ENCODE assay signal across 13 cellular contexts in the genomic region with DNA sequence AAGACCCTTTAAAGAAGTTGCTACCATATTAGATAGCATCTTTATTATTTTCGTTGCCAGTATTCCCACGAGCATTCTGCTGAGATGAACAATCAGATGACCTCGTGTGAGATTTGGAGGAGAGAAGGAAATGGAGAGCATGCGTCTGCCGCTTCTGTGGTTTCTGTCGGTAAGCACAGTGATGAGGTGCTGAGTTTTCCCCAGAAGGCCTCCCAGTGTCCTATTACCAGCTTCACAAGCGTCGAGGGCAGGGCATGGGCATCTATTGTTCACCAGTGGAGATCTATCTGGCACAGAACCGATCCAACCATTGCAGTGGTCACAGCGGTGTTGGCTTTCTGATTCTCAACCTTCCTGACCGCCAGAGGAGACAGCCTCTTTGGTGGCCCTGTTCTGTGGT. TPM values are rescaled to one million over a fixed set of nuclear protein-coding genes. Genes with fewer than 3 reads are reported as not detected.
DNase-seq lines count a peak whose midpoint lies in the region; ATAC-seq and TF ChIP-seq lines count a peak whose summit lies in the region.
"Had no signal": no experiment of that assay in that cellular context is flagged by ENCODE, and none has a peak within 500 bp of the region (broad histone marks: within the 10 kb centered on the region; RNA-seq: fewer than 3 reads in every experiment).

No MANE protein-coding gene starts in this region.

- H3K36me3 Mint-ChIP-seq in activated naive CD4-positive, alpha-beta T cell treated with anti-CD3 and anti-CD28 coated beads, Interleukin-2, amount 50 U/mL, for 24 hours, result peaks cover 16% of the 10 kb centered on the region
- peaks cover 41% of the 10 kb centered on the region for H3K36me3 Mint-ChIP-seq in activated naive CD4-positive, alpha-beta T cell treated with anti-CD3 and anti-CD28 coated beads, Interleukin-2, amount 10 ng/mL, durations not matched to agents 7 days and 5 days
- peaks cover 0 to 34% of the 10 kb centered on the region in 2 donors for H3K36me3 Mint-ChIP-seq in activated naive CD4-positive, alpha-beta T cell treated with anti-CD3 and anti-CD28 coated beads, Interleukin-2, amount 50 U/mL, for 72 hours

- 66 to 86% methylated on average over 7 to 11 of the region's 11 CpGs for WGBS in gastroesophageal sphincter (ENCODE audit: low coverage in 1 of 2), 2 donors
- WGBS in tibial nerve, 2 donors, result 55 to 68% methylated on average over 11 of the region's 11 CpGs

- TF ChIP-seq POLR2A in gastroesophageal sphincter (IDR thresholded peaks at IDR 0.05) (no peak), tibial nerve (IDR thresholded peaks at IDR 0.05) (no peak)

- H3K9me3 ChIP-seq in gastroesophageal sphincter (no peaks in the 10 kb centered on the region), tibial nerve (no peaks in the 10 kb centered on the region)
- H3K9me3 ChIP-seq: mucosa of descending colon had no signal

- CTCF ChIA-PET in activated naive CD4-positive, alpha-beta T cell treated with anti-CD3 and anti-CD28 coated beads, Interleukin-2, amount 10 ng/mL, durations not matched to agents 7 days and 5 days (lab: Charles Lee), result interaction anchor here (0.6 kb wide), 1 partner anchor 588 kb away, joined by 3 read pairs; no protein-coding TSS in a partner anchor

- H3K27ac Mint-ChIP-seq in activated naive CD4-positive, alpha-beta T cell treated with anti-CD3 and anti-CD28 coated beads, Interleukin-2, amount 50 U/mL, for 24 hours, result peak overlapping the region; percentile 59
- no peak overlapping the region for H3K27ac Mint-ChIP-seq in activated naive CD4-positive, alpha-beta T cell treated with anti-CD3 and anti-CD28 coated beads, Interleukin-2, amount 10 ng/mL, durations not matched to agents 7 days and 5 days
- no peak overlapping the region for H3K27ac Mint-ChIP-seq in activated naive CD4-positive, alpha-beta T cell treated with anti-CD3 and anti-CD28 coated beads, Interleukin-2, amount 50 U/mL, for 72 hours
- H3K27ac Mint-ChIP-seq: CD8-positive, alpha-beta T cell had no signal

- no peak for DNase-seq in activated naive CD4-positive, alpha-beta T cell treated with anti-CD3 and anti-CD28 coated beads, Interleukin-2, amount 10 ng/mL, durations not matched to agents 7 days and 5 days
- peak; percentile 77 for DNase-seq in NCI-H2196 (lab: John Stamatoyannopoulos, UW; ENCODE audit: unreplicated experiment)
- no peak for DNase-seq in tibial nerve (ENCODE audit: low spot score in 2 of 2)
- no peak for DNase-seq in NCI-H1694 treated with DMSO at 0.1 percent for 48 hours (lab: John Stamatoyannopoulos, UW)
- DNase-seq in activated naive CD4-positive, alpha-beta T cell treated with anti-CD3 and anti-CD28 coated beads, Interleukin-2, amount 50 U/mL, for 72 hours (ENCODE audit: low spot score in 2 of 2), result no peak
- DNase-seq: activated CD4-positive, CD25-positive, alpha-beta regulatory T cell treated with anti-CD3 and anti-CD28 coated beads, Interleukin-2, amount 50 U/mL, for 72 hours; CD8-positive, alpha-beta T cell; foreskin melanocyte; mucosa of descending colon; NCI-H510A treated with DMSO at 0.1 percent for 48 hours had no signal

- H3K36me3 ChIP-seq in gastroesophageal sphincter, result peaks cover 0 to 58% of the 10 kb centered on the region in 2 donors
- H3K36me3 ChIP-seq in tibial nerve, result peaks cover 0 to 26% (median 0%) of the 10 kb centered on the region in 3 donors

- no peaks in the 10 kb centered on the region for H3K27me3 ChIP-seq in gastroesophageal sphincter
- no peaks in the 10 kb centered on the region for H3K27me3 ChIP-seq in tibial nerve

- no peak for TF ChIP-seq EP300 in gastroesophageal sphincter (IDR thresholded peaks at IDR 0.05)
- no peak for TF ChIP-seq EP300 in tibial nerve (IDR thresholded peaks at IDR 0.05)

- no peak overlapping the region for H3K4me3 Mint-ChIP-seq in activated naive CD4-positive, alpha-beta T cell treated with anti-CD3 and anti-CD28 coated beads, Interleukin-2, amount 50 U/mL, for 24 hours
- no peak overlapping the region for H3K4me3 Mint-ChIP-seq in activated naive CD4-positive, alpha-beta T cell treated with anti-CD3 and anti-CD28 coated beads, Interleukin-2, amount 10 ng/mL, durations not matched to agents 7 days and 5 days
- H3K4me3 Mint-ChIP-seq: CD8-positive, alpha-beta T cell had no signal

- peaks cover 26% of the 10 kb centered on the region for H3K4me1 Mint-ChIP-seq in activated naive CD4-positive, alpha-beta T cell treated with anti-CD3 and anti-CD28 coated beads, Interleukin-2, amount 50 U/mL, for 24 hours
- peaks cover 17% of the 10 kb centered on the region for H3K4me1 Mint-ChIP-seq in activated naive CD4-positive, alpha-beta T cell treated with anti-CD3 and anti-CD28 coated beads, Interleukin-2, amount 10 ng/mL, durations not matched to agents 7 days and 5 days

- H3K4me1 ChIP-seq in gastroesophageal sphincter, result peaks cover 0 to 52% (median 20%) of the 10 kb centered on the region in 3 donors
- H3K4me1 ChIP-seq in tibial nerve, result peaks cover 0 to 35% (median 12%) of the 10 kb centered on the region in 4 donors

- H3K4me3 ChIP-seq in gastroesophageal sphincter (no peak overlapping the region), tibial nerve (no peak overlapping the region)
- H3K4me3 ChIP-seq: mucosa of descending colon had no signal

- no peaks in the 10 kb centered on the region for H3K27me3 Mint-ChIP-seq in activated naive CD4-positive, alpha-beta T cell treated with anti-CD3 and anti-CD28 coated beads, Interleukin-2, amount 50 U/mL, for 24 hours
- H3K27me3 Mint-ChIP-seq in activated naive CD4-positive, alpha-beta T cell treated with anti-CD3 and anti-CD28 coated beads, Interleukin-2, amount 10 ng/mL, durations not matched to agents 7 days and 5 days, result no peaks in the 10 kb centered on the region

- no peaks in the 10 kb centered on the region for H3K9me3 Mint-ChIP-seq in activated naive CD4-positive, alpha-beta T cell treated with anti-CD3 and anti-CD28 coated beads, Interleukin-2, amount 50 U/mL, for 24 hours
- no peaks in the 10 kb centered on the region for H3K9me3 Mint-ChIP-seq in activated naive CD4-positive, alpha-beta T cell treated with anti-CD3 and anti-CD28 coated beads, Interleukin-2, amount 10 ng/mL, durations not matched to agents 7 days and 5 days
- no peaks in the 10 kb centered on the region for H3K9me3 Mint-ChIP-seq in activated naive CD4-positive, alpha-beta T cell treated with anti-CD3 and anti-CD28 coated beads, Interleukin-2, amount 50 U/mL, for 72 hours
- H3K9me3 Mint-ChIP-seq: CD8-positive, alpha-beta T cell had no signal

- no peak for ATAC-seq in gastroesophageal sphincter
- ATAC-seq in GM19463 (IDR thresholded peaks at IDR 0.05; ENCODE audit: unreplicated experiment), result no peak
- ATAC-seq in activated naive CD4-positive, alpha-beta T cell treated with anti-CD3 and anti-CD28 coated beads, Interleukin-2, amount 50 U/mL, for 72 hours, result no peak
- ATAC-seq: CD8-positive, alpha-beta T cell had no signal

- no peak for TF ChIP-seq CTCF in gastroesophageal sphincter (IDR thresholded peaks at IDR 0.05)
- TF ChIP-seq CTCF in tibial nerve (IDR thresholded peaks at IDR 0.05), result no peak

- peak overlapping the region in 3 of 4 donors; percentile 57 to 73 (median 62) for H3K27ac ChIP-seq in gastroesophageal sphincter
- H3K27ac ChIP-seq in tibial nerve, result peak overlapping the region in 3 of 4 donors; percentile 5 to 71 (median 36)

RNA-seq across cellular contexts. Expression of gene TRAF3IP2, which starts 29.4 kb away (rescaled TPM):
- 10 to 100 TPM; 18.4 to 33.4 (median 27.5) TPM for total RNA-seq in gastroesophageal sphincter
- 10 to 100 TPM; 17.2 to 30.6 (median 19.7) TPM for total RNA-seq in tibial nerve
- 10 to 100 TPM; 32.5 to 38.0 TPM for total RNA-seq in activated naive CD4-positive, alpha-beta T cell treated with anti-CD3 and anti-CD28 coated beads, Interleukin-2, amount 50 U/mL, for 72 hours
